Comparison of ENCODE assay signal across 10 cellular contexts in genomic region chr22:23225724-23226496, GRCh38. TPM values are rescaled to one million over a fixed set of nuclear protein-coding genes. Genes with fewer than 3 reads are reported as not detected.
DNase-seq lines count a peak whose midpoint lies in the region; ATAC-seq and TF ChIP-seq lines count a peak whose summit lies in the region.
"Had no signal": no experiment of that assay in that cellular context is flagged by ENCODE, and none has a peak within 500 bp of the region (broad histone marks: within the 10 kb centered on the region; RNA-seq: fewer than 3 reads in every experiment).

No MANE protein-coding gene starts in this region.

- H3K27ac ChIP-seq in ascending aorta (peak overlapping the region; percentile 85 to 88), vagina (peak overlapping the region; percentile 56)

- H3K36me3 ChIP-seq in ascending aorta = no peaks in the 10 kb centered on the region
- H3K36me3 ChIP-seq in vagina = no peaks in the 10 kb centered on the region

- H3K4me3 ChIP-seq in ascending aorta (peak overlapping the region in 1 of 2 donors; percentile 9), lower leg skin (ENCODE audit: low read depth, poor library complexity, severe bottlenecking) (no peak overlapping the region), vagina (no peak overlapping the region)

- WGBS in lower leg skin, 2 donors = 14 to 17% methylated on average over 8 of the region's 8 CpGs

- ATAC-seq in HG03039 (IDR thresholded peaks at IDR 0.05; ENCODE audit: unreplicated experiment) (no peak), HG03439 (IDR thresholded peaks at IDR 0.05; ENCODE audit: unreplicated experiment) (no peak)

- peak; percentile 26 to 83 (median 48) for DNase-seq in stimulated activated naive CD4-positive, alpha-beta T cell (lab: John Stamatoyannopoulos, UW)
- no peak for DNase-seq in stimulated activated naive CD4-positive, alpha-beta T cell treated with Interleukin-2 at 50 U/mL for 16 hours (lab: John Stamatoyannopoulos, UW)
- DNase-seq in ascending aorta (ENCODE audit: low spot score in 2 of 2) (peak in 1 of 2 donors; percentile 93), lower leg skin (ENCODE audit: low spot score in 2 of 2) (peak; percentile 60 to 92), vagina (ENCODE audit: extremely low spot score in 2 of 2) (no peak), UCSD-AML1 (lab: John Stamatoyannopoulos, UW; ENCODE audit: unreplicated experiment) (no peak)
- DNase-seq: mesendoderm, SHP77 treated with DMSO at 0.1 percent for 48 hours had no signal

- H3K4me1 ChIP-seq in ascending aorta (peaks cover 7 to 55% of the 10 kb centered on the region in 2 donors), vagina (peaks cover 17% of the 10 kb centered on the region)

- H3K9me3 ChIP-seq in ascending aorta = peaks cover 8 to 19% of the 10 kb centered on the region in 2 donors
- peaks cover 9% of the 10 kb centered on the region for H3K9me3 ChIP-seq in vagina

- intact Hi-C loops in ascending aorta (cut with DNase I) = loop anchor here (1.0 to 2.0 kb wide), 3 partner anchors 22 to 46 kb away; partner anchors contain the start of gene BCR
- intact Hi-C loops in lower leg skin (cut with DNase I; ENCODE audit: low total_unique reads) = no loop called here
- intact Hi-C loops in vagina (cut with DNase I) = no loop called here

- no peak for TF ChIP-seq CTCF in ascending aorta (IDR thresholded peaks at IDR 0.05)
- TF ChIP-seq CTCF in lower leg skin (IDR thresholded peaks at IDR 0.05) = no peak
- TF ChIP-seq CTCF in vagina (IDR thresholded peaks at IDR 0.05) = no peak

- no peak for TF ChIP-seq POLR2A in lower leg skin (IDR thresholded peaks at IDR 0.05)
- TF ChIP-seq POLR2A in vagina (IDR thresholded peaks at IDR 0.05) = no peak

- no peaks in the 10 kb centered on the region for H3K27me3 ChIP-seq in ascending aorta
- H3K27me3 ChIP-seq in vagina = no peaks in the 10 kb centered on the region

RNA-seq across cellular contexts. Expression of gene BCR, which starts 45.6 kb away (rescaled TPM):
- 216 TPM for total RNA-seq in ascending aorta
- total RNA-seq in lower leg skin = 100 to 1,000 TPM in 1 of 4 donors, 10 to 100 TPM in 3; 70.5 to 102 (median 84.1) TPM
- total RNA-seq in vagina = 52.5 TPM

Comparison
In these comparisons a context has a peak if more than half of its experiments do, and no peak if none do; other contexts are left out.
1. DNase-seq: peak in stimulated activated naive CD4-positive, alpha-beta T cell (6 of 6) and lower leg skin (2 of 2); none in stimulated activated naive CD4-positive, alpha-beta T cell treated with Interleukin-2 at 50 U/mL for 16 hours (single experiment), vagina (0 of 2) and UCSD-AML1 (single experiment).